Comparison of ENCODE assay signal across 2 cellular contexts in genomic region chr15:35545825-35546580, GRCh38.
TF ChIP-seq lines count a peak whose summit lies in the region.

DPH6 (minus strand) TSS chr15:35546165; CDS start chr15:35546141, 24 bp downstream.

TF ChIP-seq in HCT116, 20 proteins besides CTCF, POLR2A, EP300 and RAD21 (continued from another document):
- TF ChIP-seq ZBTB33 (IDR thresholded peaks at IDR 0.05; ENCODE audit: extremely low read depth, insufficient replicate concordance, low read length) = peak; percentile 17
- no peak for TF ChIP-seq ATF3 (IDR thresholded peaks at IDR 0.05)

TF ChIP-seq in SK-N-SH treated with all-trans-retinoic acid at 6 μM for 48 hours, 23 proteins besides CTCF, POLR2A, EP300 and RAD21 (continued from another document):
- TF ChIP-seq, protein P1, sequence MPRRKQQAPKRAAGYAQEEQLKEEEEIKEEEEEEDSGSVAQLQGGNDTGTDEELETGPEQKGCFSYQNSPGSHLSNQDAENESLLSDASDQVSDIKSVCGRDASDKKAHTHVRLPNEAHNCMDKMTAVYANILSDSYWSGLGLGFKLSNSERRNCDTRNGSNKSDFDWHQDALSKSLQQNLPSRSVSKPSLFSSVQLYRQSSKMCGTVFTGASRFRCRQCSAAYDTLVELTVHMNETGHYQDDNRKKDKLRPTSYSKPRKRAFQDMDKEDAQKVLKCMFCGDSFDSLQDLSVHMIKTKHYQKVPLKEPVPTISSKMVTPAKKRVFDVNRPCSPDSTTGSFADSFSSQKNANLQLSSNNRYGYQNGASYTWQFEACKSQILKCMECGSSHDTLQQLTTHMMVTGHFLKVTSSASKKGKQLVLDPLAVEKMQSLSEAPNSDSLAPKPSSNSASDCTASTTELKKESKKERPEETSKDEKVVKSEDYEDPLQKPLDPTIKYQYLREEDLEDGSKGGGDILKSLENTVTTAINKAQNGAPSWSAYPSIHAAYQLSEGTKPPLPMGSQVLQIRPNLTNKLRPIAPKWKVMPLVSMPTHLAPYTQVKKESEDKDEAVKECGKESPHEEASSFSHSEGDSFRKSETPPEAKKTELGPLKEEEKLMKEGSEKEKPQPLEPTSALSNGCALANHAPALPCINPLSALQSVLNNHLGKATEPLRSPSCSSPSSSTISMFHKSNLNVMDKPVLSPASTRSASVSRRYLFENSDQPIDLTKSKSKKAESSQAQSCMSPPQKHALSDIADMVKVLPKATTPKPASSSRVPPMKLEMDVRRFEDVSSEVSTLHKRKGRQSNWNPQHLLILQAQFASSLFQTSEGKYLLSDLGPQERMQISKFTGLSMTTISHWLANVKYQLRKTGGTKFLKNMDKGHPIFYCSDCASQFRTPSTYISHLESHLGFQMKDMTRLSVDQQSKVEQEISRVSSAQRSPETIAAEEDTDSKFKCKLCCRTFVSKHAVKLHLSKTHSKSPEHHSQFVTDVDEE (CRISPR knock-in tag; IDR thresholded peaks at IDR 0.05) = 0 out of 2 replicates have a peak, but pooled peaks have one; percentile 32
- no peak for TF ChIP-seq ISL1 (CRISPR knock-in tag; IDR thresholded peaks at IDR 0.05)
- TF ChIP-seq PPARA (CRISPR knock-in tag; IDR thresholded peaks at IDR 0.05; ENCODE audit: borderline replicate concordance) = no peak
- no peak for TF ChIP-seq PATZ1 (CRISPR knock-in tag; IDR thresholded peaks at IDR 0.05; ENCODE audit: borderline replicate concordance)
- no peak for TF ChIP-seq SNAI2 (CRISPR knock-in tag; IDR thresholded peaks at IDR 0.05)
- TF ChIP-seq ESRRG (CRISPR knock-in tag; IDR thresholded peaks at IDR 0.05) = no peak
- 0 out of 2 replicates have a peak, but pooled peaks have one; percentile 11 for TF ChIP-seq CSDC2 (CRISPR knock-in tag; IDR thresholded peaks at IDR 0.05)
- TF ChIP-seq ZC3H10 (CRISPR knock-in tag; IDR thresholded peaks at IDR 0.05) = no peak
- no peak for TF ChIP-seq OSR1 (CRISPR knock-in tag; IDR thresholded peaks at IDR 0.05)
- TF ChIP-seq, protein P2, sequence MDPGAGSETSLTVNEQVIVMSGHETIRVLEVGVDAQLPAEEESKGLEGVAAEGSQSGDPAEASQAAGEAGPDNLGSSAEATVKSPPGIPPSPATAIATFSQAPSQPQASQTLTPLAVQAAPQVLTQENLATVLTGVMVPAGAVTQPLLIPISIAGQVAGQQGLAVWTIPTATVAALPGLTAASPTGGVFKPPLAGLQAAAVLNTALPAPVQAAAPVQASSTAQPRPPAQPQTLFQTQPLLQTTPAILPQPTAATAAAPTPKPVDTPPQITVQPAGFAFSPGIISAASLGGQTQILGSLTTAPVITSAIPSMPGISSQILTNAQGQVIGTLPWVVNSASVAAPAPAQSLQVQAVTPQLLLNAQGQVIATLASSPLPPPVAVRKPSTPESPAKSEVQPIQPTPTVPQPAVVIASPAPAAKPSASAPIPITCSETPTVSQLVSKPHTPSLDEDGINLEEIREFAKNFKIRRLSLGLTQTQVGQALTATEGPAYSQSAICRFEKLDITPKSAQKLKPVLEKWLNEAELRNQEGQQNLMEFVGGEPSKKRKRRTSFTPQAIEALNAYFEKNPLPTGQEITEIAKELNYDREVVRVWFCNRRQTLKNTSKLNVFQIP (CRISPR knock-in tag; IDR thresholded peaks at IDR 0.05; ENCODE audit: borderline replicate concordance, low read depth) = no peak
